Comparison of ENCODE assay signal across 23 cellular contexts in genomic region chr12:81564237-81564636, GRCh38.
DNase-seq lines count a peak whose midpoint lies in the region; ATAC-seq and TF ChIP-seq lines count a peak whose summit lies in the region.
"Had no signal": no experiment of that assay in that cellular context is flagged by ENCODE, and none has a peak within 500 bp of the region (broad histone marks: within the 10 kb centered on the region; RNA-seq: fewer than 3 reads in every experiment).

No MANE protein-coding gene starts in this region.

- DNase-seq in cardiac muscle cell (ENCODE audit: low read depth in 1 of 2, low spot score in 1 of 2) (no peak), Right ventricle myocardium inferior (ENCODE audit: missing footprints) (no peak), LNCaP clone FGC (ENCODE audit: low read depth) (no peak), NCI-H2227 (lab: John Stamatoyannopoulos, UW; ENCODE audit: unreplicated experiment) (no peak), CD14-positive monocyte (ENCODE audit: low spot score) (no peak)
- DNase-seq: 8988T; ACHN; BE2C; C1 segment of cervical spinal cord; Caco-2; Calu3; CD4-positive, alpha-beta T cell; CD8-positive, alpha-beta T cell; DMS 273 treated with DMSO at 0.1 percent for 48 hours; DMS153; DMS53; DMS79; DND-41; EL; GDM1 had no signal

- ATAC-seq in Right ventricle myocardium inferior, result no peak
- ATAC-seq: CD8-positive, alpha-beta T cell; GM12878 had no signal

- H3K27ac ChIP-seq in cardiac muscle cell, result peak overlapping the region; percentile 72
- peak overlapping the region; percentile 1; the same call in 1 of the 2 replicates for H3K27ac ChIP-seq in VCaP
- H3K27ac ChIP-seq: BLaER1 had no signal

- TF ChIP-seq CTCF in cardiac muscle cell (IDR thresholded peaks at IDR 0.05; ENCODE audit: low read depth, low read length), result no peak
- TF ChIP-seq CTCF in LNCaP clone FGC (IDR thresholded peaks at IDR 0.05; ENCODE audit: control insufficient read depth, extremely low read depth, insufficient read depth), result no peak
- no peak for TF ChIP-seq CTCF in VCaP (conservative IDR thresholded peaks at IDR 0.05)
- no peak for TF ChIP-seq CTCF in CD14-positive monocyte (IDR thresholded peaks at IDR 0.05)

- H3K27me3 ChIP-seq in cardiac muscle cell, result no peaks in the 10 kb centered on the region
- H3K27me3 ChIP-seq: BE2C, BLaER1 had no signal

- H3K36me3 Mint-ChIP-seq in CD14-positive monocyte, result no peaks in the 10 kb centered on the region
- H3K36me3 Mint-ChIP-seq: CD8-positive, alpha-beta T cell had no signal

- no peak overlapping the region for H3K4me3 Mint-ChIP-seq in CD14-positive monocyte
- H3K4me3 Mint-ChIP-seq: CD4-positive, alpha-beta T cell; CD8-positive, alpha-beta T cell had no signal

- peaks cover 0 to 6% (median 0%) of the 10 kb centered on the region in 7 donors for H3K9me3 Mint-ChIP-seq in CD14-positive monocyte
- H3K9me3 Mint-ChIP-seq: CD4-positive, alpha-beta T cell; CD8-positive, alpha-beta T cell had no signal

- no peak overlapping the region for H3K27ac Mint-ChIP-seq in CD14-positive monocyte
- H3K27ac Mint-ChIP-seq: CD4-positive, alpha-beta T cell; CD8-positive, alpha-beta T cell had no signal

- intact Hi-C loops in Right ventricle myocardium inferior (cut with DNase I) (no loop called here), CD14-positive monocyte (cut with micrococcal nuclease) (no loop called here)

- H3K36me3 ChIP-seq in cardiac muscle cell, result no peaks in the 10 kb centered on the region
- H3K36me3 ChIP-seq: BE2C, BLaER1 had no signal

- H3K4me1 Mint-ChIP-seq in CD14-positive monocyte, result no peaks in the 10 kb centered on the region

- no peaks in the 10 kb centered on the region for H3K9me3 ChIP-seq in cardiac muscle cell (ENCODE audit: low read depth)
- H3K9me3 ChIP-seq: BE2C, BLaER1, Caco-2 had no signal

- H3K4me3 ChIP-seq in cardiac muscle cell (no peak overlapping the region), LNCaP clone FGC (ENCODE audit: low read depth, low read length) (peak overlapping the region; percentile 55)
- H3K4me3 ChIP-seq: BLaER1, GM12878 had no signal

- H3K27me3 Mint-ChIP-seq in CD14-positive monocyte (ENCODE audit: low read depth in 3 of 3), result peaks cover 0 to 2% (median 0%) of the 10 kb centered on the region in 3 donors
- H3K27me3 Mint-ChIP-seq: CD4-positive, alpha-beta T cell had no signal

- peaks cover 14% of the 10 kb centered on the region for H3K4me1 ChIP-seq in cardiac muscle cell (ENCODE audit: low read depth)
- H3K4me1 ChIP-seq: BE2C, BLaER1, Caco-2 had no signal
